16 cellular contexts compared by ENCODE assay signal in genomic region chr1:24996456-24996855, GRCh38.
DNase-seq lines count a peak whose midpoint lies in the region; ATAC-seq and TF ChIP-seq lines count a peak whose summit lies in the region.
"Had no signal": no experiment of that assay in that cellular context is flagged by ENCODE, and none has a peak within 500 bp of the region (broad histone marks: within the 10 kb centered on the region; RNA-seq: fewer than 3 reads in every experiment).

No MANE protein-coding gene starts in this region.

- H3K36me3 Mint-ChIP-seq in activated naive CD4-positive, alpha-beta T cell treated with anti-CD3 and anti-CD28 coated beads, Interleukin-2, amount 50 U/mL, for 24 hours: peaks cover 6% of the 10 kb centered on the region
- no peaks in the 10 kb centered on the region for H3K36me3 Mint-ChIP-seq in T-helper 17 cell (ENCODE audit: low read depth)
- peaks cover 11% of the 10 kb centered on the region for H3K36me3 Mint-ChIP-seq in effector memory CD8-positive, alpha-beta T cell (ENCODE audit: insufficient read depth)

- no peak overlapping the region for H3K4me3 ChIP-seq in brain microvascular endothelial cell (ENCODE audit: low read depth, low read length)
- H3K4me3 ChIP-seq: SJSA1 had no signal

- H3K27me3 ChIP-seq in brain microvascular endothelial cell (replicated peaks): no peaks in the 10 kb centered on the region
- H3K27me3 ChIP-seq: SJSA1 had no signal

- TF ChIP-seq CTCF in brain microvascular endothelial cell (IDR thresholded peaks at IDR 0.05; ENCODE audit: low read depth, low read length, missing control alignments): no peak

- no peak for DNase-seq in activated naive CD4-positive, alpha-beta T cell (lab: John Stamatoyannopoulos, UW)
- no peak for DNase-seq in T-helper 17 cell
- no peak for DNase-seq in effector memory CD8-positive, alpha-beta T cell
- DNase-seq in stimulated activated naive CD8-positive, alpha-beta T cell treated with anti-CD3 and anti-CD28 coated beads, Interleukin-15, amount 100 ng/mL, for 72 hours: no peak
- no peak for DNase-seq in brain microvascular endothelial cell
- no peak for DNase-seq in SW 1271 (lab: John Stamatoyannopoulos, UW)
- DNase-seq: anterior cingulate cortex; COR-L47; midbrain; MM.1S; NCI-H1694; small intestine; stimulated activated CD4-positive, alpha-beta T cell treated with anti-CD3 and anti-CD28 coated beads, Interleukin-4, amount 100 ng/mL, for 1 hour; T1000 had no signal

- peaks cover 83% of the 10 kb centered on the region for H3K4me1 Mint-ChIP-seq in activated naive CD4-positive, alpha-beta T cell treated with anti-CD3 and anti-CD28 coated beads, Interleukin-2, amount 50 U/mL, for 24 hours
- H3K4me1 Mint-ChIP-seq in T-helper 17 cell: peaks cover 23% of the 10 kb centered on the region
- H3K4me1 Mint-ChIP-seq in effector memory CD8-positive, alpha-beta T cell (ENCODE audit: low read depth in 2 of 2): peaks cover 75 to 76% of the 10 kb centered on the region in 2 donors
- peaks cover 100% of the 10 kb centered on the region for H3K4me1 Mint-ChIP-seq in stimulated activated naive CD8-positive, alpha-beta T cell treated with anti-CD3 and anti-CD28 coated beads, Interleukin-15, amount 100 ng/mL, for 72 hours

- H3K9me3 Mint-ChIP-seq in activated naive CD4-positive, alpha-beta T cell treated with anti-CD3 and anti-CD28 coated beads, Interleukin-2, amount 50 U/mL, for 24 hours: peaks cover 7% of the 10 kb centered on the region
- H3K9me3 Mint-ChIP-seq in effector memory CD8-positive, alpha-beta T cell: peaks cover 8 to 11% of the 10 kb centered on the region in 2 donors
- H3K9me3 Mint-ChIP-seq in stimulated activated naive CD8-positive, alpha-beta T cell treated with anti-CD3 and anti-CD28 coated beads, Interleukin-15, amount 100 ng/mL, for 72 hours: peaks cover 10 to 17% of the 10 kb centered on the region in 2 donors

- no peaks in the 10 kb centered on the region for H3K36me3 ChIP-seq in brain microvascular endothelial cell (replicated peaks)
- H3K36me3 ChIP-seq: SJSA1 had no signal

- no peak for ATAC-seq in T-helper 17 cell
- no peak for ATAC-seq in effector memory CD8-positive, alpha-beta T cell (replicated peaks)
- no peak for ATAC-seq in stimulated activated naive CD8-positive, alpha-beta T cell treated with anti-CD3 and anti-CD28 coated beads, Interleukin-15, amount 100 ng/mL, for 72 hours

- H3K9me3 ChIP-seq in T-helper 17 cell (ENCODE audit: control insufficient read depth, low read length, poor library complexity, severe bottlenecking): no peaks in the 10 kb centered on the region
- H3K9me3 ChIP-seq: SJSA1 had no signal

- peak overlapping the region; percentile 47 for H3K4me3 Mint-ChIP-seq in activated naive CD4-positive, alpha-beta T cell treated with anti-CD3 and anti-CD28 coated beads, Interleukin-2, amount 50 U/mL, for 24 hours
- no peak overlapping the region for H3K4me3 Mint-ChIP-seq in T-helper 17 cell
- peak overlapping the region; percentile 60 to 73 for H3K4me3 Mint-ChIP-seq in effector memory CD8-positive, alpha-beta T cell
- H3K4me3 Mint-ChIP-seq in stimulated activated naive CD8-positive, alpha-beta T cell treated with anti-CD3 and anti-CD28 coated beads, Interleukin-15, amount 100 ng/mL, for 72 hours: peak overlapping the region; percentile 50 to 84

- in situ Hi-C loops in brain microvascular endothelial cell (cut with HindIII; ENCODE audit: low pct_ligation_motif_present, low sequenced_read_pairs): no loop called here

- no peak overlapping the region for H3K27ac ChIP-seq in brain microvascular endothelial cell
- H3K27ac ChIP-seq: SJSA1 had no signal

- no peaks in the 10 kb centered on the region for H3K27me3 Mint-ChIP-seq in activated naive CD4-positive, alpha-beta T cell treated with anti-CD3 and anti-CD28 coated beads, Interleukin-2, amount 50 U/mL, for 24 hours
- no peaks in the 10 kb centered on the region for H3K27me3 Mint-ChIP-seq in T-helper 17 cell
- H3K27me3 Mint-ChIP-seq in effector memory CD8-positive, alpha-beta T cell: no peaks in the 10 kb centered on the region
- H3K27me3 Mint-ChIP-seq in stimulated activated naive CD8-positive, alpha-beta T cell treated with anti-CD3 and anti-CD28 coated beads, Interleukin-15, amount 100 ng/mL, for 72 hours: no peaks in the 10 kb centered on the region

- peak overlapping the region; percentile 87 for H3K27ac Mint-ChIP-seq in activated naive CD4-positive, alpha-beta T cell treated with anti-CD3 and anti-CD28 coated beads, Interleukin-2, amount 50 U/mL, for 24 hours
- H3K27ac Mint-ChIP-seq in T-helper 17 cell: peak overlapping the region; percentile 55
- peak overlapping the region; percentile 91 to 97 for H3K27ac Mint-ChIP-seq in effector memory CD8-positive, alpha-beta T cell
- peak overlapping the region; percentile 94 to 97 for H3K27ac Mint-ChIP-seq in stimulated activated naive CD8-positive, alpha-beta T cell treated with anti-CD3 and anti-CD28 coated beads, Interleukin-15, amount 100 ng/mL, for 72 hours
